ENCODE assay signal across 23 cellular contexts in the genomic region with DNA sequence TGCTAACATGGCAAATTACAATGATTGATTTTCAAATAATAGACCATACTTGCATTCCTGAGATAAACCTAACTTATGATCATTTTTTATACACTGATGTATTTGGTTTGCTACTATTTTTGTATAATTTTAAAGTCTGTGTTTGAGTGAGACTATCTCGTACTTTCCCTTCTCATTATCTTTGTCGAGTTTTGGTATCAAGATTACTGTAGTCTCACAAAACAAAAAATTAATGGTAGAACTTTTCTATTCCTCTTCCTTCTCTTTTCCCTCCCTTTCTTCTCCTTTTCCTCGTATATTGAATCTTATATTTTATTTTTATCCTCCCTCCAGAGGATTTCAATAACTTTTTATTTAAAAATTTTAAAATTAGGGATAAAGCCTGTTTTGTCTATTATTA. TPM values are rescaled to one million over a fixed set of nuclear protein-coding genes. Genes with fewer than 3 reads are reported as not detected.
DNase-seq lines count a peak whose midpoint lies in the region; ATAC-seq, FAIRE-seq and TF ChIP-seq lines count a peak whose summit lies in the region.
"Had no signal": no experiment of that assay in that cellular context is flagged by ENCODE, and none has a peak within 500 bp of the region (broad histone marks: within the 10 kb centered on the region; RNA-seq: fewer than 3 reads in every experiment).

No MANE protein-coding gene starts in this region.

- H3K56ac ChIP-seq in mesendoderm (ENCODE audit: low read length), result no peak overlapping the region

- H3K36me3 ChIP-seq in BLaER1 (peaks cover 33% of the 10 kb centered on the region), OCI-LY3 (replicated peaks; ENCODE audit: low read depth, low read length) (no peaks in the 10 kb centered on the region), K562 (ENCODE audit: control insufficient read depth, insufficient read depth, low read length) (no peaks in the 10 kb centered on the region), mesendoderm (ENCODE audit: control insufficient read depth, insufficient read depth, low read length) (no peaks in the 10 kb centered on the region)

- H3K27ac ChIP-seq in BLaER1, result peak overlapping the region; percentile 65; the same call in 1 of the 2 replicates
- peak overlapping the region; percentile 60 for H3K27ac ChIP-seq in OCI-LY3 (ENCODE audit: low read length)
- no peak overlapping the region for H3K27ac ChIP-seq in K562 (ENCODE audit: extremely low read depth, low read depth, low read length)
- H3K27ac ChIP-seq in mesendoderm (ENCODE audit: low read depth, low read length), result no peak overlapping the region
- H3K27ac ChIP-seq: 22Rv1, A549, C4-2B had no signal

- no peak overlapping the region for H2BK120ac ChIP-seq in mesendoderm (ENCODE audit: low read depth, low read length)

- TF ChIP-seq RAD21 in K562 (CRISPR knock-in tag; conservative IDR thresholded peaks at IDR 0.05 in 1 of 2, IDR thresholded peaks at IDR 0.05 in 1 of 2), result no peak

- no peak overlapping the region for H3K23ac ChIP-seq in mesendoderm (ENCODE audit: low read length)

- H4K8ac ChIP-seq in mesendoderm (ENCODE audit: low read depth, low read length), result no peak overlapping the region

- CTCF ChIA-PET in K562 (lab: Yijun Ruan, JAX; ENCODE audit: low intra/inter-chr PET ratio), result no interaction called here
- CTCF ChIA-PET in activated CD4-positive, alpha-beta memory T cell treated with anti-CD3 and anti-CD28 coated beads for 36 hours (lab: Charles Lee), result interaction anchor here (0.7 to 1.4 kb wide), 2 partner anchors 12 to 143 kb away, joined by 3 to 11 read pairs; no protein-coding TSS in a partner anchor

- no peaks in the 10 kb centered on the region for H3K9me3 Mint-ChIP-seq in activated CD4-positive, alpha-beta memory T cell treated with anti-CD3 and anti-CD28 coated beads for 36 hours
- H3K9me3 Mint-ChIP-seq: CD4-positive, alpha-beta T cell; CD8-positive, alpha-beta T cell had no signal

- no peak overlapping the region for H2AK5ac ChIP-seq in mesendoderm (ENCODE audit: low read length)

- no peak overlapping the region for H4K5ac ChIP-seq in mesendoderm (ENCODE audit: low read length)

- peaks cover 7% of the 10 kb centered on the region for H3K79me1 ChIP-seq in mesendoderm (ENCODE audit: low read length)

- H3K4me1 Mint-ChIP-seq in activated CD4-positive, alpha-beta memory T cell treated with anti-CD3 and anti-CD28 coated beads for 36 hours (ENCODE audit: low read depth), result peaks cover 4% of the 10 kb centered on the region

- H3K4me3 Mint-ChIP-seq in activated CD4-positive, alpha-beta memory T cell treated with anti-CD3 and anti-CD28 coated beads for 36 hours, result no peak overlapping the region
- H3K4me3 Mint-ChIP-seq: B cell; CD4-positive, alpha-beta T cell; CD8-positive, alpha-beta T cell had no signal

- H3K4me3 ChIP-seq in BLaER1 (no peak overlapping the region), OCI-LY3 (ENCODE audit: low read length) (peak overlapping the region; percentile 49), K562 (no peak overlapping the region), mesendoderm (ENCODE audit: low read length) (no peak overlapping the region)
- H3K4me3 ChIP-seq: A549 had no signal

- POLR2A ChIA-PET in K562 (lab: Yijun Ruan, JAX), result interaction anchor here (0.9 kb wide), 1 partner anchor 10 kb away, joined by 3 read pairs; no protein-coding TSS in a partner anchor
- POLR2A ChIA-PET in activated CD4-positive, alpha-beta memory T cell treated with anti-CD3 and anti-CD28 coated beads for 36 hours (lab: Charles Lee), result no interaction called here

- H3K4me1 ChIP-seq in BLaER1 (peaks cover 89% of the 10 kb centered on the region), OCI-LY3 (ENCODE audit: low read length) (peaks cover 27% of the 10 kb centered on the region), K562 (replicated peaks in 1 of 2; ENCODE audit: control insufficient read depth in 2 of 2, insufficient read depth in 2 of 2, low read length in 2 of 2) (peaks cover 0 to 7% of the 10 kb centered on the region in 2 experiments; a peak in 1 of 5 replicates), mesendoderm (ENCODE audit: control insufficient read depth, low read depth, low read length) (peaks cover 3% of the 10 kb centered on the region)

- in situ Hi-C loops in GM13977 (cut with MboI; ENCODE audit: low pct_unique_long_range_greater_than_20kb, low sequenced_read_pairs, unreplicated experiment) (no loop called here), K562 (cut with MboI) (no loop called here)

- no peak for FAIRE-seq in K562 (lab: Jason Lieb, UNC)
- FAIRE-seq: A549, GM19239 had no signal

- H3K9me1 ChIP-seq in K562 (ENCODE audit: control insufficient read depth, insufficient read depth, low read length), result no peaks in the 10 kb centered on the region

- H3K27ac Mint-ChIP-seq in activated CD4-positive, alpha-beta memory T cell treated with anti-CD3 and anti-CD28 coated beads for 36 hours, result no peak overlapping the region
- H3K27ac Mint-ChIP-seq: B cell; CD4-positive, alpha-beta T cell; CD8-positive, alpha-beta T cell had no signal

- BruUV-seq in K562 (replicated peaks; lab: Mats Ljungman, UMichigan), result no TSS peak

- no peak overlapping the region for H3K18ac ChIP-seq in mesendoderm (ENCODE audit: low read length)

- no peaks in the 10 kb centered on the region for H3K79me2 ChIP-seq in OCI-LY3 (ENCODE audit: low read length)
- no peaks in the 10 kb centered on the region for H3K79me2 ChIP-seq in K562 (ENCODE audit: control insufficient read depth, insufficient read depth, low read length)
- H3K79me2 ChIP-seq in mesendoderm (ENCODE audit: control insufficient read depth, insufficient read depth, low read length), result no peaks in the 10 kb centered on the region

- no peaks in the 10 kb centered on the region for H3K36me3 Mint-ChIP-seq in activated CD4-positive, alpha-beta memory T cell treated with anti-CD3 and anti-CD28 coated beads for 36 hours
- H3K36me3 Mint-ChIP-seq: CD8-positive, alpha-beta T cell had no signal

- no peak overlapping the region for H2BK15ac ChIP-seq in mesendoderm (replicated peaks; ENCODE audit: low read depth)

- no peaks in the 10 kb centered on the region for H3K27me3 ChIP-seq in BLaER1
- H3K27me3 ChIP-seq in OCI-LY3 (ENCODE audit: low read depth, low read length), result no peaks in the 10 kb centered on the region
- peaks cover 0 to 24% of the 10 kb centered on the region in 2 experiments; a peak in 2 of 5 replicates for H3K27me3 ChIP-seq in K562 (ENCODE audit: control insufficient read depth in 2 of 2, insufficient read depth in 2 of 2, low read length in 2 of 2)
- H3K27me3 ChIP-seq in mesendoderm (ENCODE audit: insufficient read depth, low read length, poor library complexity), result no peaks in the 10 kb centered on the region

- H3K4me2 ChIP-seq in BLaER1, result peak overlapping the region; percentile 84
- peak overlapping the region; percentile 66 for H3K4me2 ChIP-seq in OCI-LY3 (ENCODE audit: low read length)
- H3K4me2 ChIP-seq in K562 (ENCODE audit: insufficient read depth, low read length), result no peak overlapping the region
- no peak overlapping the region for H3K4me2 ChIP-seq in mesendoderm (ENCODE audit: low read length)
- H3K4me2 ChIP-seq: A549 had no signal

- H3K4ac ChIP-seq in mesendoderm (ENCODE audit: low read depth, low read length), result no peak overlapping the region

- no peak for TF ChIP-seq POLR2A in K562 (conservative IDR thresholded peaks at IDR 0.05)

- DNase-seq in GM13977 (ENCODE audit: low spot score), result peak; percentile 54
- no peak for DNase-seq in K562 (ENCODE audit: extremely low read depth in 1 of 4, low spot score in 3 of 4)
- DNase-seq in activated CD4-positive, alpha-beta memory T cell treated with anti-CD3 and anti-CD28 coated beads for 36 hours, result no peak
- no peak for DNase-seq in mesendoderm
- DNase-seq: AML-193; CD4-positive, alpha-beta T cell; CD8-positive, alpha-beta T cell; COR-L47; DMS 273 treated with DMSO at 0.1 percent for 48 hours; DMS153; DMS53; DMS79; DND-41; EL; GDM1 had no signal

- H3K9ac ChIP-seq in BLaER1, result peak overlapping the region; percentile 56; the same call in 1 of the 2 replicates
- H3K9ac ChIP-seq in OCI-LY3 (ENCODE audit: low read length), result peak overlapping the region; percentile 16; the same call in 1 of the 2 replicates
- no peak overlapping the region for H3K9ac ChIP-seq in K562 (ENCODE audit: insufficient read depth in 1 of 2, low read depth in 2 of 2, low read length in 2 of 2)
- no peak overlapping the region for H3K9ac ChIP-seq in mesendoderm (ENCODE audit: low read length)

- no peak overlapping the region for H2BK5ac ChIP-seq in mesendoderm (ENCODE audit: low read length)

- no peak for TF ChIP-seq EP300 in K562 (IDR thresholded peaks at IDR 0.05; ENCODE audit: low read length)

- ATAC-seq in K562, result no peak
- ATAC-seq in HG03342 (IDR thresholded peaks at IDR 0.05; ENCODE audit: unreplicated experiment), result no peak
- ATAC-seq: A549; CD8-positive, alpha-beta T cell had no signal

- WGBS in K562 (ENCODE audit: insufficient coverage, low coverage, missing lambda C conversion rate), result 10% methylated on average over 3 of the region's 3 CpGs
- 100% methylated on average over 1 of the region's 3 CpGs for WGBS in mesendoderm (ENCODE audit: extremely low coverage, insufficient coverage, low lambda C conversion rate)

- intact Hi-C loops in K562 (cut with micrococcal nuclease), result no loop called here
- intact Hi-C loops in activated CD4-positive, alpha-beta memory T cell treated with anti-CD3 and anti-CD28 coated beads for 36 hours (cut with micrococcal nuclease), result no loop called here

- no peak overlapping the region for H2AFZ ChIP-seq in OCI-LY3 (ENCODE audit: low read depth, low read length)
- no peak overlapping the region for H2AFZ ChIP-seq in K562 (ENCODE audit: low read depth, low read length)

- H4K20me1 ChIP-seq in BLaER1 (peaks cover 100% of the 10 kb centered on the region), OCI-LY3 (ENCODE audit: insufficient read depth, low read length) (no peaks in the 10 kb centered on the region), K562 (replicated peaks; ENCODE audit: control insufficient read depth, insufficient read depth, low read length) (peaks cover 13% of the 10 kb centered on the region; the same call in 1 of the 2 replicates)

- TF ChIP-seq CTCF in GM13977 (IDR thresholded peaks at IDR 0.05; ENCODE audit: extremely low read depth, insufficient read depth, missing control alignments), result no peak
- TF ChIP-seq CTCF in OCI-LY3 (IDR thresholded peaks at IDR 0.05; ENCODE audit: low read depth, low read length), result no peak
- no peak for TF ChIP-seq CTCF in K562 (IDR thresholded peaks at IDR 0.05 in 2 of 3, conservative IDR thresholded peaks at IDR 0.05 in 1 of 3; ENCODE audit: insufficient read depth in 2 of 3, low read depth in 1 of 3, low read length in 3 of 3)

- H3K27me3 Mint-ChIP-seq in activated CD4-positive, alpha-beta memory T cell treated with anti-CD3 and anti-CD28 coated beads for 36 hours, result no peaks in the 10 kb centered on the region
- H3K27me3 Mint-ChIP-seq: B cell; CD4-positive, alpha-beta T cell had no signal

- H3K9me3 ChIP-seq in BLaER1 (no peaks in the 10 kb centered on the region), OCI-LY3 (ENCODE audit: insufficient read depth, low read length) (no peaks in the 10 kb centered on the region), K562 (replicated peaks; ENCODE audit: control insufficient read depth, insufficient read depth, low read depth, low read length) (no peaks in the 10 kb centered on the region)
- H3K9me3 ChIP-seq: A549 had no signal

RNA-seq across cellular contexts. Expression of a gene that starts 41.5 kb away (rescaled TPM):
- 25.8 and 36.7 TPM in 2 replicates for total RNA-seq in K562 (2011; cell fraction: chromatin; rRNA removed; ENCODE audit: low replicate concordance)
- total RNA-seq in K562 (2011; cell fraction: nucleolus; rRNA removed), result 16.2 and 16.6 TPM in 2 replicates
- total RNA-seq in K562 (2011; cell fraction: nucleoplasm; rRNA removed), result 13.2 and 16.0 TPM in 2 replicates
- total RNA-seq in K562 (2014; rRNA removed), result 3.6 and 4.7 TPM in 2 replicates
- 5.7 and 6.4 TPM in 2 replicates for total RNA-seq in K562 (2014; rRNA removed; fragmentation: Illumina TruSeq; extraction: Trizol)
- total RNA-seq in K562 (2015; rRNA removed; fragmentation: Illumina TruSeq; extraction: Trizol), result 6.3 and 6.4 TPM in 2 replicates
- total RNA-seq in K562 (2021), result 6.8 and 8.8 TPM in 2 replicates
- polyA plus RNA-seq in K562 (2011; rRNA removed), result 4.3 and 5.8 TPM in 2 replicates
- polyA plus RNA-seq in K562 (2011; cell fraction: cytosol; rRNA removed), result 2.0 and 3.4 TPM in 2 replicates
- 14.7 and 18.5 TPM in 2 replicates for polyA plus RNA-seq in K562 (2011; cell fraction: nucleus; rRNA removed)
- 8.1 and 12.4 TPM in 2 replicates for polyA plus RNA-seq in K562 (2012)
- 5.5 and 6.4 TPM in 2 replicates for polyA plus RNA-seq in K562 (2014; fragmentation: Illumina TruSeq; extraction: Trizol)
- polyA plus RNA-seq in K562 (2014; fragmentation: Nextera tagmentation; extraction: Ambion mirVana), result under 1 TPM; 0.30 to 0.42 TPM
- polyA plus RNA-seq in K562 (2014; rRNA removed), result 4.2 and 5.1 TPM in 2 replicates
- polyA minus RNA-seq in K562 (2011; rRNA and poly(A)+ RNA removed), result 4.5 and 5.3 TPM in 2 replicates
- polyA minus RNA-seq in K562 (2011; cell fraction: cytosol; rRNA and poly(A)+ RNA removed), result 6.0 and 15.5 TPM in 2 replicates
- polyA minus RNA-seq in K562 (2011; cell fraction: nucleus; rRNA and poly(A)+ RNA removed), result 16.2 and 16.4 TPM in 2 replicates
- 1 to 10 TPM; 8.6 to 8.8 TPM for total RNA-seq in activated CD4-positive, alpha-beta memory T cell treated with anti-CD3 and anti-CD28 coated beads for 36 hours
- polyA plus RNA-seq in mesendoderm (2013, experiment 1 of 2), result 7.8 TPM
- 8.4 TPM for polyA plus RNA-seq in mesendoderm (2013, experiment 2 of 2)

Comparison
In these comparisons a context has a peak if more than half of its experiments do, and no peak if none do; other contexts are left out.
1. H3K27ac ChIP-seq: peak in BLaER1 (single experiment) and OCI-LY3 (single experiment); none in K562 (single experiment) and mesendoderm (single experiment).
2. H3K4me2 ChIP-seq: peak in BLaER1 (single experiment) and OCI-LY3 (single experiment); none in K562 (single experiment) and mesendoderm (single experiment).
3. H3K9ac ChIP-seq: peak in BLaER1 (single experiment) and OCI-LY3 (single experiment); none in K562 (0 of 2) and mesendoderm (single experiment).